1 cellular context compared by ENCODE assay signal in genomic region chr4:86359944-86360478, GRCh38.
TF ChIP-seq lines count a peak whose summit lies in the region.

Gene MAPK10, minus strand, starts transcription at chr4:86360053.

TF ChIP-seq in H1, 55 proteins besides CTCF, POLR2A, EP300 and RAD21 (continued from another document):
- TF ChIP-seq CHD7 (IDR thresholded peaks at IDR 0.05; ENCODE audit: insufficient replicate concordance, low read length) (no peak), TCF12 (IDR thresholded peaks at IDR 0.05; ENCODE audit: low read depth, low read length) (no peak), PHF8 (conservative IDR thresholded peaks at IDR 0.05; ENCODE audit: low read depth, low read length) (no peak; the same call in 1 of the 2 replicates), FOSL1 (IDR thresholded peaks at IDR 0.05; ENCODE audit: insufficient read depth, low read depth, low read length) (no peak), E2F6 (IDR thresholded peaks at IDR 0.05) (no peak), TEAD4 (IDR thresholded peaks at IDR 0.05; ENCODE audit: low read depth, low read length) (no peak), RBBP5 (IDR thresholded peaks at IDR 0.05; ENCODE audit: borderline replicate concordance, low read depth, low read length) (peak; percentile 51; the same call in 1 of the 2 replicates), BACH1 (IDR thresholded peaks at IDR 0.05; ENCODE audit: low read length) (no peak), CBX8 (IDR thresholded peaks at IDR 0.05; ENCODE audit: borderline replicate concordance, low read depth, low read length) (no peak), HDAC2 (IDR thresholded peaks at IDR 0.05; ENCODE audit: borderline replicate concordance in 1 of 2, low read depth in 2 of 2, low read length in 2 of 2) (no peak), SIX5 (IDR thresholded peaks at IDR 0.05; ENCODE audit: low read depth, low read length) (no peak), POU5F1 (IDR thresholded peaks at IDR 0.05; ENCODE audit: low read depth, low read length) (no peak), KDM1A (IDR thresholded peaks at IDR 0.05; ENCODE audit: borderline replicate concordance, low read length) (no peak), YY1 (IDR thresholded peaks at IDR 0.05; ENCODE audit: low read depth, low read length) (no peak), RXRA (IDR thresholded peaks at IDR 0.05; ENCODE audit: insufficient read depth, low read depth, low read length) (no peak), GABPA (IDR thresholded peaks at IDR 0.05; ENCODE audit: borderline replicate concordance, insufficient read depth, low read length) (no peak), ATF2 (IDR thresholded peaks at IDR 0.05; ENCODE audit: low read length) (0 out of 2 replicates have a peak, but pooled peaks have one; percentile 53), SP1 (IDR thresholded peaks at IDR 0.05; ENCODE audit: low read depth, low read length) (no peak), SP4 (IDR thresholded peaks at IDR 0.05; ENCODE audit: low read length) (no peak), SUZ12 (IDR thresholded peaks at IDR 0.05; ENCODE audit: low read length) (no peak), NANOG (IDR thresholded peaks at IDR 0.05; ENCODE audit: insufficient read depth, low read depth, low read length, poor library complexity, severe bottlenecking) (no peak), TAF1 (IDR thresholded peaks at IDR 0.05; ENCODE audit: low read depth, low read length) (peak; percentile 34; the same call in 1 of the 2 replicates), CREB1 (IDR thresholded peaks at IDR 0.05) (peak; percentile 88), NRF1 (IDR thresholded peaks at IDR 0.05; ENCODE audit: low read depth, low read length) (no peak), CHD2 (IDR thresholded peaks at IDR 0.05; ENCODE audit: low read length) (no peak), SIN3A (conservative IDR thresholded peaks at IDR 0.05 in 1 of 2, IDR thresholded peaks at IDR 0.05 in 1 of 2; ENCODE audit: low read depth in 1 of 2, low read length in 2 of 2) (no peak), CBX5 (IDR thresholded peaks at IDR 0.05; ENCODE audit: low read depth, low read length) (no peak)
